ENCODE assay signal across 1 cellular context in genomic region chr4:6362896-6363295, GRCh38.
TF ChIP-seq lines count a peak whose summit lies in the region.

No MANE protein-coding gene starts in this region.

TF ChIP-seq in K562, 482 proteins besides CTCF, POLR2A, EP300 and RAD21 (continued from another document and continues in another):
- TF ChIP-seq E2F1 (CRISPR knock-in tag; IDR thresholded peaks at IDR 0.05) (no peak), CBFA2T3 (IDR thresholded peaks at IDR 0.05) (no peak), ZNF507 (tag; conservative IDR thresholded peaks at IDR 0.05) (no peak), XRCC4 (IDR thresholded peaks at IDR 0.05; ENCODE audit: extremely low read depth, insufficient read depth, insufficient read length) (no peak), DDX20 (tag; IDR thresholded peaks at IDR 0.05; ENCODE audit: low read depth) (no peak), GTF3C2 (IDR thresholded peaks at IDR 0.05; ENCODE audit: borderline replicate concordance, extremely low read depth, insufficient read length) (no peak), ASH1L (IDR thresholded peaks at IDR 0.05; ENCODE audit: borderline replicate concordance, low read depth, partially characterized antibody) (no peak), NRF1 (conservative IDR thresholded peaks at IDR 0.05 in 1 of 2, IDR thresholded peaks at IDR 0.05 in 1 of 2) (no peak), DMBX1 (CRISPR knock-in tag; IDR thresholded peaks at IDR 0.05; ENCODE audit: borderline replicate concordance) (peak; percentile 57; the same call in 1 of the 2 replicates), LARP7 (IDR thresholded peaks at IDR 0.05) (no peak), HSF4 (CRISPR knock-in tag; IDR thresholded peaks at IDR 0.05; ENCODE audit: borderline replicate concordance) (no peak), E2F4 (CRISPR knock-in tag; IDR thresholded peaks at IDR 0.05; ENCODE audit: low read depth) (peak; percentile 74; the same call in 1 of the 2 replicates), BACH1 (tag; IDR thresholded peaks at IDR 0.05) (no peak), CBX2 (IDR thresholded peaks at IDR 0.05; ENCODE audit: insufficient read depth, low read length, poor library complexity, severe bottlenecking) (no peak), ZNF436 (CRISPR knock-in tag; IDR thresholded peaks at IDR 0.05) (no peak), PATZ1 (CRISPR knock-in tag; IDR thresholded peaks at IDR 0.05; ENCODE audit: borderline replicate concordance) (no peak), FOXA1 (IDR thresholded peaks at IDR 0.05; ENCODE audit: borderline replicate concordance) (no peak), BMI1 (IDR thresholded peaks at IDR 0.05; ENCODE audit: low read length) (no peak), RNF219 (CRISPR knock-in tag; IDR thresholded peaks at IDR 0.05) (no peak), ETV5 (CRISPR knock-in tag; IDR thresholded peaks at IDR 0.05; ENCODE audit: low read depth) (no peak), TGIF2 (CRISPR knock-in tag; IDR thresholded peaks at IDR 0.05) (no peak), SIRT6 (IDR thresholded peaks at IDR 0.05; ENCODE audit: low read depth, low read length) (no peak), ZNF707 (CRISPR knock-in tag; conservative IDR thresholded peaks at IDR 0.05) (no peak), SMARCA4 (IDR thresholded peaks at IDR 0.05) (no peak), BRD4 (IDR thresholded peaks at IDR 0.05) (no peak), ZNF282 (CRISPR knock-in tag; IDR thresholded peaks at IDR 0.05) (no peak), ZNF75A (CRISPR knock-in tag; IDR thresholded peaks at IDR 0.05) (no peak), ZNF551 (CRISPR knock-in tag; IDR thresholded peaks at IDR 0.05) (no peak), NCOA2 (IDR thresholded peaks at IDR 0.05; ENCODE audit: partially characterized antibody in 2 of 2) (no peak), ARNT (IDR thresholded peaks at IDR 0.05) (no peak), ZFP36 (IDR thresholded peaks at IDR 0.05; ENCODE audit: low read depth, low read length, partially characterized antibody) (no peak), CEBPG (CRISPR knock-in tag; IDR thresholded peaks at IDR 0.05) (no peak), CEBPG (tag; conservative IDR thresholded peaks at IDR 0.05 in 1 of 2, IDR thresholded peaks at IDR 0.05 in 1 of 2) (no peak), PBX2 (CRISPR knock-in tag; IDR thresholded peaks at IDR 0.05; ENCODE audit: low read depth) (no peak), PBX2 (tag; conservative IDR thresholded peaks at IDR 0.05; ENCODE audit: low read depth) (no peak), SP1 (CRISPR knock-in tag; IDR thresholded peaks at IDR 0.05) (no peak), ZNF232 (CRISPR knock-in tag; IDR thresholded peaks at IDR 0.05) (peak; percentile 57; the same call in 1 of the 2 replicates), SP2 (IDR thresholded peaks at IDR 0.05; ENCODE audit: extremely low read depth, low read depth, low read length, poor library complexity, severe bottlenecking) (no peak), NCOA1 (IDR thresholded peaks at IDR 0.05; ENCODE audit: low read depth) (no peak)
- TF ChIP-seq, protein P1, sequence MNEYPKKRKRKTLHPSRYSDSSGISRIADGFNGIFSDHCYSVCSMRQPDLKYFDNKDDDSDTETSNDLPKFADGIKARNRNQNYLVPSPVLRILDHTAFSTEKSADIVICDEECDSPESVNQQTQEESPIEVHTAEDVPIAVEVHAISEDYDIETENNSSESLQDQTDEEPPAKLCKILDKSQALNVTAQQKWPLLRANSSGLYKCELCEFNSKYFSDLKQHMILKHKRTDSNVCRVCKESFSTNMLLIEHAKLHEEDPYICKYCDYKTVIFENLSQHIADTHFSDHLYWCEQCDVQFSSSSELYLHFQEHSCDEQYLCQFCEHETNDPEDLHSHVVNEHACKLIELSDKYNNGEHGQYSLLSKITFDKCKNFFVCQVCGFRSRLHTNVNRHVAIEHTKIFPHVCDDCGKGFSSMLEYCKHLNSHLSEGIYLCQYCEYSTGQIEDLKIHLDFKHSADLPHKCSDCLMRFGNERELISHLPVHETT (CRISPR knock-in tag; conservative IDR thresholded peaks at IDR 0.05 in 1 of 2, IDR thresholded peaks at IDR 0.05 in 1 of 2) = no peak
- TF ChIP-seq, protein P2, sequence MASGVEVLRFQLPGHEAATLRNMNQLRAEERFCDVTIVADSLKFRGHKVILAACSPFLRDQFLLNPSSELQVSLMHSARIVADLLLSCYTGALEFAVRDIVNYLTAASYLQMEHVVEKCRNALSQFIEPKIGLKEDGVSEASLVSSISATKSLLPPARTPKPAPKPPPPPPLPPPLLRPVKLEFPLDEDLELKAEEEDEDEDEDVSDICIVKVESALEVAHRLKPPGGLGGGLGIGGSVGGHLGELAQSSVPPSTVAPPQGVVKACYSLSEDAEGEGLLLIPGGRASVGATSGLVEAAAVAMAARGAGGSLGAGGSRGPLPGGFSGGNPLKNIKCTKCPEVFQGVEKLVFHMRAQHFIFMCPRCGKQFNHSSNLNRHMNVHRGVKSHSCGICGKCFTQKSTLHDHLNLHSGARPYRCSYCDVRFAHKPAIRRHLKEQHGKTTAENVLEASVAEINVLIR (CRISPR knock-in tag; IDR thresholded peaks at IDR 0.05) = no peak
- TF ChIP-seq, protein P3, sequence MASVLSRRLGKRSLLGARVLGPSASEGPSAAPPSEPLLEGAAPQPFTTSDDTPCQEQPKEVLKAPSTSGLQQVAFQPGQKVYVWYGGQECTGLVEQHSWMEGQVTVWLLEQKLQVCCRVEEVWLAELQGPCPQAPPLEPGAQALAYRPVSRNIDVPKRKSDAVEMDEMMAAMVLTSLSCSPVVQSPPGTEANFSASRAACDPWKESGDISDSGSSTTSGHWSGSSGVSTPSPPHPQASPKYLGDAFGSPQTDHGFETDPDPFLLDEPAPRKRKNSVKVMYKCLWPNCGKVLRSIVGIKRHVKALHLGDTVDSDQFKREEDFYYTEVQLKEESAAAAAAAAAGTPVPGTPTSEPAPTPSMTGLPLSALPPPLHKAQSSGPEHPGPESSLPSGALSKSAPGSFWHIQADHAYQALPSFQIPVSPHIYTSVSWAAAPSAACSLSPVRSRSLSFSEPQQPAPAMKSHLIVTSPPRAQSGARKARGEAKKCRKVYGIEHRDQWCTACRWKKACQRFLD (CRISPR knock-in tag; IDR thresholded peaks at IDR 0.05) = no peak
- TF ChIP-seq, protein P4, sequence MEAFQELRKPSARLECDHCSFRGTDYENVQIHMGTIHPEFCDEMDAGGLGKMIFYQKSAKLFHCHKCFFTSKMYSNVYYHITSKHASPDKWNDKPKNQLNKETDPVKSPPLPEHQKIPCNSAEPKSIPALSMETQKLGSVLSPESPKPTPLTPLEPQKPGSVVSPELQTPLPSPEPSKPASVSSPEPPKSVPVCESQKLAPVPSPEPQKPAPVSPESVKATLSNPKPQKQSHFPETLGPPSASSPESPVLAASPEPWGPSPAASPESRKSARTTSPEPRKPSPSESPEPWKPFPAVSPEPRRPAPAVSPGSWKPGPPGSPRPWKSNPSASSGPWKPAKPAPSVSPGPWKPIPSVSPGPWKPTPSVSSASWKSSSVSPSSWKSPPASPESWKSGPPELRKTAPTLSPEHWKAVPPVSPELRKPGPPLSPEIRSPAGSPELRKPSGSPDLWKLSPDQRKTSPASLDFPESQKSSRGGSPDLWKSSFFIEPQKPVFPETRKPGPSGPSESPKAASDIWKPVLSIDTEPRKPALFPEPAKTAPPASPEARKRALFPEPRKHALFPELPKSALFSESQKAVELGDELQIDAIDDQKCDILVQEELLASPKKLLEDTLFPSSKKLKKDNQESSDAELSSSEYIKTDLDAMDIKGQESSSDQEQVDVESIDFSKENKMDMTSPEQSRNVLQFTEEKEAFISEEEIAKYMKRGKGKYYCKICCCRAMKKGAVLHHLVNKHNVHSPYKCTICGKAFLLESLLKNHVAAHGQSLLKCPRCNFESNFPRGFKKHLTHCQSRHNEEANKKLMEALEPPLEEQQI (IDR thresholded peaks at IDR 0.05) = peak; percentile 64; the same call in 1 of the 2 replicates
